1 cellular context compared by ENCODE assay signal in the genomic region with DNA sequence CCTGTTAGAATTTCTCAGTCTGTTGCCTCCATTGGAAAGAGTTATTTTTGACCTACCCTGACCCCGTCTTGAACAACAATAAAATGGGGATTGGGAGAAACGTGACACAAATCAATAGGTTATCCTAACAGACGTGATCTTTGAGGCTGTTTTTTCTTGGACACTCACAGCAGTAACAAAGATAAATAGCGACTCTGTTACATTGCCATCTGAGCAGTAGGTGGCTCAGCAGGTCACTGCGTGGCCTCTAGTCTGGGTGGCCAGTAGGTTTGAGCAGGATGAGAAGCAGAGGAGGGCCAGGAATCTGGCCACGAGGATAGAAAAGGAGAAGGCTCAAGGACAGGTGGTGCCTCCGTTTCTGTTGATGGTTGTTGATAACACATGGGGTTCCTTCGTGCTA.
TF ChIP-seq lines count a peak whose summit lies in the region.

No MANE protein-coding gene starts in this region.

TF ChIP-seq in HepG2, 621 proteins besides CTCF, POLR2A, EP300 and RAD21 (continued from another document):
- TF ChIP-seq, protein P1, sequence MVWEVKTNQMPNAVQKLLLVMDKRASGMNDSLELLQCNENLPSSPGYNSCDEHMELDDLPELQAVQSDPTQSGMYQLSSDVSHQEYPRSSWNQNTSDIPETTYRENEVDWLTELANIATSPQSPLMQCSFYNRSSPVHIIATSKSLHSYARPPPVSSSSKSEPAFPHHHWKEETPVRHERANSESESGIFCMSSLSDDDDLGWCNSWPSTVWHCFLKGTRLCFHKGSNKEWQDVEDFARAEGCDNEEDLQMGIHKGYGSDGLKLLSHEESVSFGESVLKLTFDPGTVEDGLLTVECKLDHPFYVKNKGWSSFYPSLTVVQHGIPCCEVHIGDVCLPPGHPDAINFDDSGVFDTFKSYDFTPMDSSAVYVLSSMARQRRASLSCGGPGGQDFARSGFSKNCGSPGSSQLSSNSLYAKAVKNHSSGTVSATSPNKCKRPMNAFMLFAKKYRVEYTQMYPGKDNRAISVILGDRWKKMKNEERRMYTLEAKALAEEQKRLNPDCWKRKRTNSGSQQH (CRISPR knock-in tag; IDR thresholded peaks at IDR 0.05; ENCODE audit: low read depth): no peak
- TF ChIP-seq SMARCE1 (IDR thresholded peaks at IDR 0.05; ENCODE audit: borderline replicate concordance): no peak
- TF ChIP-seq, protein P2, sequence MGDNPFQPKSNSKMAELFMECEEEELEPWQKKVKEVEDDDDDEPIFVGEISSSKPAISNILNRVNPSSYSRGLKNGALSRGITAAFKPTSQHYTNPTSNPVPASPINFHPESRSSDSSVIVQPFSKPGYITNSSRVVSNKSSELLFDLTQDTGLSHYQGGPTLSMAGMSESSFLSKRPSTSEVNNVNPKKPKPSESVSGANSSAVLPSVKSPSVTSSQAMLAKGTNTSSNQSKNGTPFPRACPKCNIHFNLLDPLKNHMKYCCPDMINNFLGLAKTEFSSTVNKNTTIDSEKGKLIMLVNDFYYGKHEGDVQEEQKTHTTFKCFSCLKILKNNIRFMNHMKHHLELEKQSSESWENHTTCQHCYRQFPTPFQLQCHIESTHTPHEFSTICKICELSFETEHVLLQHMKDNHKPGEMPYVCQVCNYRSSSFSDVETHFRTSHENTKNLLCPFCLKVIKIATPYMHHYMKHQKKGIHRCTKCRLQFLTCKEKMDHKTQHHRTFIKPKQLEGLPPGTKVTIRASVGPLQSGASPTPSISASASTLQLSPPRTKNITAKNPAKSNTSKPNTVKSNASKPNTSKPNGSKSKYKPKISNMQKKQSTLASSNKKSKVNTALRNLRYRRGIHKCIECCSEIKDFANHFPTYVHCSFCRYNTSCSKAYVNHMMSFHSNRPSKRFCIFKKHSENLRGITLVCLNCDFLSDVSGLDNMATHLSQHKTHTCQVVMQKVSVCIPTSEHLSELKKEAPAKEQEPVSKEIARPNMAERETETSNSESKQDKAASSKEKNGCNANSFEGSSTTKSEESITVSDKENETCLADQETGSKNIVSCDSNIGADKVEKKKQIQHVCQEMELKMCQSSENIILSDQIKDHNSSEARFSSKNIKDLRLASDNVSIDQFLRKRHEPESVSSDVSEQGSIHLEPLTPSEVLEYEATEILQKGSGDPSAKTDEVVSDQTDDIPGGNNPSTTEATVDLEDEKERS (CRISPR knock-in tag; IDR thresholded peaks at IDR 0.05): no peak
- TF ChIP-seq, protein P3, sequence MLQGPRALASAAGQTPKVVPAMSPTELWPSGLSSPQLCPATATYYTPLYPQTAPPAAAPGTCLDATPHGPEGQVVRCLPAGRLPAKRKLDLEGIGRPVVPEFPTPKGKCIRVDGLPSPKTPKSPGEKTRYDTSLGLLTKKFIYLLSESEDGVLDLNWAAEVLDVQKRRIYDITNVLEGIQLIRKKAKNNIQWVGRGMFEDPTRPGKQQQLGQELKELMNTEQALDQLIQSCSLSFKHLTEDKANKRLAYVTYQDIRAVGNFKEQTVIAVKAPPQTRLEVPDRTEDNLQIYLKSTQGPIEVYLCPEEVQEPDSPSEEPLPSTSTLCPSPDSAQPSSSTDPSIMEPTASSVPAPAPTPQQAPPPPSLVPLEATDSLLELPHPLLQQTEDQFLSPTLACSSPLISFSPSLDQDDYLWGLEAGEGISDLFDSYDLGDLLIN (CRISPR knock-in tag; IDR thresholded peaks at IDR 0.05; ENCODE audit: borderline replicate concordance): no peak
- TF ChIP-seq GMEB1 (CRISPR knock-in tag; IDR thresholded peaks at IDR 0.05; ENCODE audit: borderline replicate concordance): no peak
- TF ChIP-seq POGZ (CRISPR knock-in tag; IDR thresholded peaks at IDR 0.05): peak; percentile 55; the same call in 1 of the 2 replicates
- TF ChIP-seq RXRA (CRISPR knock-in tag; IDR thresholded peaks at IDR 0.05): no peak
- TF ChIP-seq PAXIP1 (CRISPR knock-in tag; conservative IDR thresholded peaks at IDR 0.05): no peak
- 0 out of 2 replicates have a peak, but pooled peaks have one; percentile 18 for TF ChIP-seq STAG1 (CRISPR knock-in tag; IDR thresholded peaks at IDR 0.05)
- TF ChIP-seq MBNL3 (CRISPR knock-in tag; conservative IDR thresholded peaks at IDR 0.05): no peak
- TF ChIP-seq REPIN1 (CRISPR knock-in tag; IDR thresholded peaks at IDR 0.05; ENCODE audit: borderline replicate concordance, low read depth): peak; percentile 29; the same call in 1 of the 2 replicates
- no peak for TF ChIP-seq ZNF225 (CRISPR knock-in tag; IDR thresholded peaks at IDR 0.05)
- no peak for TF ChIP-seq FOXJ3 (CRISPR knock-in tag; IDR thresholded peaks at IDR 0.05; ENCODE audit: borderline replicate concordance)
- TF ChIP-seq ZNF383 (CRISPR knock-in tag; IDR thresholded peaks at IDR 0.05; ENCODE audit: borderline replicate concordance): no peak
- peak; percentile 81 for TF ChIP-seq ZMYM4 (CRISPR knock-in tag; IDR thresholded peaks at IDR 0.05)
- TF ChIP-seq, protein P4, sequence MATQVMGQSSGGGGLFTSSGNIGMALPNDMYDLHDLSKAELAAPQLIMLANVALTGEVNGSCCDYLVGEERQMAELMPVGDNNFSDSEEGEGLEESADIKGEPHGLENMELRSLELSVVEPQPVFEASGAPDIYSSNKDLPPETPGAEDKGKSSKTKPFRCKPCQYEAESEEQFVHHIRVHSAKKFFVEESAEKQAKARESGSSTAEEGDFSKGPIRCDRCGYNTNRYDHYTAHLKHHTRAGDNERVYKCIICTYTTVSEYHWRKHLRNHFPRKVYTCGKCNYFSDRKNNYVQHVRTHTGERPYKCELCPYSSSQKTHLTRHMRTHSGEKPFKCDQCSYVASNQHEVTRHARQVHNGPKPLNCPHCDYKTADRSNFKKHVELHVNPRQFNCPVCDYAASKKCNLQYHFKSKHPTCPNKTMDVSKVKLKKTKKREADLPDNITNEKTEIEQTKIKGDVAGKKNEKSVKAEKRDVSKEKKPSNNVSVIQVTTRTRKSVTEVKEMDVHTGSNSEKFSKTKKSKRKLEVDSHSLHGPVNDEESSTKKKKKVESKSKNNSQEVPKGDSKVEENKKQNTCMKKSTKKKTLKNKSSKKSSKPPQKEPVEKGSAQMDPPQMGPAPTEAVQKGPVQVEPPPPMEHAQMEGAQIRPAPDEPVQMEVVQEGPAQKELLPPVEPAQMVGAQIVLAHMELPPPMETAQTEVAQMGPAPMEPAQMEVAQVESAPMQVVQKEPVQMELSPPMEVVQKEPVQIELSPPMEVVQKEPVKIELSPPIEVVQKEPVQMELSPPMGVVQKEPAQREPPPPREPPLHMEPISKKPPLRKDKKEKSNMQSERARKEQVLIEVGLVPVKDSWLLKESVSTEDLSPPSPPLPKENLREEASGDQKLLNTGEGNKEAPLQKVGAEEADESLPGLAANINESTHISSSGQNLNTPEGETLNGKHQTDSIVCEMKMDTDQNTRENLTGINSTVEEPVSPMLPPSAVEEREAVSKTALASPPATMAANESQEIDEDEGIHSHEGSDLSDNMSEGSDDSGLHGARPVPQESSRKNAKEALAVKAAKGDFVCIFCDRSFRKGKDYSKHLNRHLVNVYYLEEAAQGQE (IDR thresholded peaks at IDR 0.05; ENCODE audit: borderline replicate concordance in 1 of 2, low read depth in 1 of 2, low read length in 2 of 2): no peak
- TF ChIP-seq, protein P5, sequence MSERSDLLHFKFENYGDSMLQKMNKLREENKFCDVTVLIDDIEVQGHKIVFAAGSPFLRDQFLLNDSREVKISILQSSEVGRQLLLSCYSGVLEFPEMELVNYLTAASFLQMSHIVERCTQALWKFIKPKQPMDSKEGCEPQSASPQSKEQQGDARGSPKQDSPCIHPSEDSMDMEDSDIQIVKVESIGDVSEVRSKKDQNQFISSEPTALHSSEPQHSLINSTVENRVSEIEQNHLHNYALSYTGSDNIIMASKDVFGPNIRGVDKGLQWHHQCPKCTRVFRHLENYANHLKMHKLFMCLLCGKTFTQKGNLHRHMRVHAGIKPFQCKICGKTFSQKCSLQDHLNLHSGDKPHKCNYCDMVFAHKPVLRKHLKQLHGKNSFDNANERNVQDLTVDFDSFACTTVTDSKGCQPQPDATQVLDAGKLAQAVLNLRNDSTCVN (CRISPR knock-in tag; IDR thresholded peaks at IDR 0.05; ENCODE audit: borderline replicate concordance): no peak
- TF ChIP-seq FOXP1 (IDR thresholded peaks at IDR 0.05): no peak
- TF ChIP-seq FOXP1 (CRISPR knock-in tag; IDR thresholded peaks at IDR 0.05): peak; percentile 31; the same call in 1 of the 2 replicates
- TF ChIP-seq MIER3 (CRISPR knock-in tag; IDR thresholded peaks at IDR 0.05; ENCODE audit: borderline replicate concordance): no peak
- TF ChIP-seq NR2F6 (IDR thresholded peaks at IDR 0.05): peak; percentile 86
- TF ChIP-seq NR2F6 (CRISPR knock-in tag; IDR thresholded peaks at IDR 0.05): peak; percentile 30; the same call in 1 of the 2 replicates
- TF ChIP-seq NR2F1 (CRISPR knock-in tag; IDR thresholded peaks at IDR 0.05): peak in 1 of 2 experiments; percentile 54; a peak in 1 of 4 replicates
- no peak for TF ChIP-seq PHF21A (CRISPR knock-in tag; IDR thresholded peaks at IDR 0.05)
- no peak for TF ChIP-seq ZNF773 (CRISPR knock-in tag; IDR thresholded peaks at IDR 0.05; ENCODE audit: borderline replicate concordance)
- 0 out of 2 replicates have a peak, but pooled peaks have one; percentile 40 for TF ChIP-seq HHEX (CRISPR knock-in tag; IDR thresholded peaks at IDR 0.05)
- TF ChIP-seq RCOR2 (CRISPR knock-in tag; IDR thresholded peaks at IDR 0.05): no peak
- TF ChIP-seq KLF9 (CRISPR knock-in tag; IDR thresholded peaks at IDR 0.05; ENCODE audit: low read depth): no peak
- no peak for TF ChIP-seq ZNF781 (CRISPR knock-in tag; IDR thresholded peaks at IDR 0.05; ENCODE audit: borderline replicate concordance, not compliant biosample characterization)
- TF ChIP-seq HINFP (CRISPR knock-in tag; IDR thresholded peaks at IDR 0.05; ENCODE audit: low read depth): no peak
- no peak for TF ChIP-seq LBX2 (CRISPR knock-in tag; IDR thresholded peaks at IDR 0.05; ENCODE audit: borderline replicate concordance)
- TF ChIP-seq AKAP8 (CRISPR knock-in tag; IDR thresholded peaks at IDR 0.05): no peak
- TF ChIP-seq SOX5 (CRISPR knock-in tag; IDR thresholded peaks at IDR 0.05; ENCODE audit: borderline replicate concordance): peak; percentile 61; the same call in 1 of the 2 replicates
